1 cellular context compared by ENCODE assay signal in the genomic region with DNA sequence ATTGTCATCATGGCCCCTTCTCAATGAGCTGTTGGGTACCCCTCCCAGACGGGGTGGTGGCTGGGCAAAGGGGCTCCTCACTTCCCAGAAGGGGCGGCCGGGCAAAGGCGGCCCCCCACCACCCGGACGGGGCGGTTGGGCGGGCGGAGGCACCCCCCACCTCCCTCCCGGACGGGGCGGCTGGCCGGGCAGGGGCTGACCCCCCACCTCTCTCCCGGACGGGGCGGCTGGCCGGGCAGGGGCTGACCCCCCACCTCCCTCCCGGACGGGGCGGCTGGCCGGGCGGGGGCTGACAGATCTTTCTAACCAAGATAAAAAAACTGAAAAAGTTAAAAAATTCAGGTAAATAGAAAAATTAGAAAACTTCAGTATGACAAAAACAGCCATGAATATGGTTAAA. TPM values are rescaled to one million over a fixed set of nuclear protein-coding genes. Genes with fewer than 3 reads are reported as not detected.
"Had no signal": no experiment of that assay in that cellular context is flagged by ENCODE, and none has a peak within 500 bp of the region (broad histone marks: within the 10 kb centered on the region; RNA-seq: fewer than 3 reads in every experiment).

No MANE protein-coding gene starts in this region.

RNA-seq across cellular contexts. Expression of gene MEFV, which starts 14.8 kb away (rescaled TPM):
- total RNA-seq: G401 had no signal
